8 cellular contexts compared by ENCODE assay signal in genomic region chr6:31836036-31836675, GRCh38. TPM values are rescaled to one million over a fixed set of nuclear protein-coding genes. Genes with fewer than 3 reads are reported as not detected.
A peak's percentile ranks its signal among the peaks of the same experiment; 100 is the strongest.
DNase-seq lines count a peak whose midpoint lies in the region; ATAC-seq and TF ChIP-seq lines count a peak whose summit lies in the region.

No MANE protein-coding gene starts in this region.

- H3K36me3 Mint-ChIP-seq in brain (peaks cover 62% of the 10 kb centered on the region), mesothelial cell of epicardium (peaks cover 29% of the 10 kb centered on the region)

- H3K9me3 ChIP-seq in A673 (ENCODE audit: low read depth, low read length, poor library complexity, severe bottlenecking) (no peaks in the 10 kb centered on the region), HUES48 (ENCODE audit: control insufficient read depth, insufficient read depth, low read length) (no peaks in the 10 kb centered on the region)

- BruUV-seq in A673 (replicated peaks; lab: Mats Ljungman, UMichigan): no TSS peak

- no peaks in the 10 kb centered on the region for H3K27me3 ChIP-seq in A673 (replicated peaks; ENCODE audit: insufficient read depth, low read depth, low read length, poor library complexity)
- no peaks in the 10 kb centered on the region for H3K27me3 ChIP-seq in HUES48 (ENCODE audit: control insufficient read depth, insufficient read depth, low read length)

- H3K4me1 ChIP-seq in A673 (ENCODE audit: insufficient read depth, low read length, poor library complexity, severe bottlenecking) (peaks cover 25% of the 10 kb centered on the region), HUES48 (ENCODE audit: control insufficient read depth, insufficient read depth, low read length) (peaks cover 7% of the 10 kb centered on the region)

- peak overlapping the region; percentile 98 for H3K27ac ChIP-seq in A673 (ENCODE audit: low read depth, low read length, poor library complexity, severe bottlenecking)
- H3K27ac ChIP-seq in HUES48 (ENCODE audit: low read depth, low read length): peak overlapping the region; percentile 98

- intact Hi-C loops in A673 (cut with micrococcal nuclease; ENCODE audit: unreplicated experiment) (no loop called here), sciatic nerve (cut with DNase I) (loop anchor here (10.0 kb wide), 3 partner anchors 111 to 291 kb away; partner anchors contain the start of genes ATP6V1G2, DDAH2, DDX39B and LY6G5C)

- H3K36me3 ChIP-seq in A673 (ENCODE audit: insufficient read depth, low read length, poor library complexity, severe bottlenecking) (peaks cover 53% of the 10 kb centered on the region), HUES48 (ENCODE audit: control insufficient read depth, insufficient read depth, low read length) (peaks cover 54% of the 10 kb centered on the region)

- POLR2A ChIA-PET in A673 (lab: Charles Lee; ENCODE audit: low non-redundant PET): interaction anchor here (0.6 to 0.7 kb wide), 2 partner anchors 13 to 233 kb away, joined by 3 to 10 read pairs; no protein-coding TSS in a partner anchor

- peak overlapping the region; percentile 95 for H3K9ac ChIP-seq in HUES48 (ENCODE audit: low read depth, low read length)

- CTCF ChIA-PET in A673 (lab: Charles Lee): interaction anchor here (0.7 kb wide), 1 partner anchor 103 kb away, joined by 11 read pairs; no protein-coding TSS in a partner anchor

- ATAC-seq in HG02623 (IDR thresholded peaks at IDR 0.05; ENCODE audit: unreplicated experiment) (no peak), sciatic nerve (no peak)

- peak overlapping the region; percentile 74 for H3K4me3 ChIP-seq in A673 (ENCODE audit: low read depth, low read length, poor library complexity, severe bottlenecking)
- H3K4me3 ChIP-seq in HUES48 (ENCODE audit: low read depth, low read length): peak overlapping the region; percentile 91

- no peak for TF ChIP-seq CTCF in A673 (conservative IDR thresholded peaks at IDR 0.05; ENCODE audit: low read depth, low read length)
- TF ChIP-seq CTCF in brain (conservative IDR thresholded peaks at IDR 0.05): no peak
- TF ChIP-seq CTCF in mesothelial cell of epicardium (IDR thresholded peaks at IDR 0.05; ENCODE audit: unreplicated experiment): no peak

- H3K27me3 Mint-ChIP-seq in brain: peaks cover 14% of the 10 kb centered on the region
- H3K27me3 Mint-ChIP-seq in mesothelial cell of epicardium (ENCODE audit: low read depth): no peaks in the 10 kb centered on the region

- DNase-seq in A673 (ENCODE audit: low spot score) (no peak), mesothelial cell of epicardium (ENCODE audit: low spot score in 2 of 2, unreplicated experiment in 2 of 2) (no peak), NCI-H82 (lab: John Stamatoyannopoulos, UW) (no peak), sciatic nerve (ENCODE audit: low spot score) (no peak)
- no peak for DNase-seq in stimulated activated CD4-positive, alpha-beta T cell treated with anti-CD3 and anti-CD28 coated beads, Interleukin-2, amount 100 ng/mL, for 48 hours

- peak overlapping the region; percentile 85 to 100 (median 100) for H3K27ac Mint-ChIP-seq in brain
- peak overlapping the region; percentile 99 for H3K27ac Mint-ChIP-seq in mesothelial cell of epicardium

- H3K9me3 Mint-ChIP-seq in brain: peaks cover 0 to 7% (median 4%) of the 10 kb centered on the region in 5 experiments
- no peaks in the 10 kb centered on the region for H3K9me3 Mint-ChIP-seq in mesothelial cell of epicardium

- H3K4me3 Mint-ChIP-seq in brain (peak overlapping the region; percentile 95 to 98 (median 98)), mesothelial cell of epicardium (peak overlapping the region; percentile 98)

- H3K4me1 Mint-ChIP-seq in brain: peaks cover 56% of the 10 kb centered on the region
- peaks cover 28% of the 10 kb centered on the region for H3K4me1 Mint-ChIP-seq in mesothelial cell of epicardium

RNA-seq across cellular contexts. Expression of gene HSPA1B, which starts 8.6 kb away (rescaled TPM):
- total RNA-seq in A673 (2021): 116 and 131 TPM in 2 replicates
- 248 TPM for polyA plus RNA-seq in brain (ENCODE audit: insufficient read depth, low read depth, low replicate concordance)
- 105 to 109 TPM (median 108 TPM) in 3 replicates for total RNA-seq in mesothelial cell of epicardium
- total RNA-seq in sciatic nerve: 181 TPM

RNA-seq across cellular contexts. Expression of gene HSPA1A, which starts 20.8 kb away (rescaled TPM):
- 113 and 129 TPM in 2 replicates for total RNA-seq in A673 (2021)
- 286 TPM for polyA plus RNA-seq in brain (ENCODE audit: insufficient read depth, low read depth, low replicate concordance)
- 61.3 to 70.1 TPM (median 61.7 TPM) in 3 replicates for total RNA-seq in mesothelial cell of epicardium
- 195 TPM for total RNA-seq in sciatic nerve

RNA-seq across cellular contexts. Expression of gene HSPA1L, which starts 21.1 kb away (rescaled TPM):
- total RNA-seq in A673 (2021) (1.1 and 1.4 TPM in 2 replicates), mesothelial cell of epicardium (1.7 to 2.2 TPM (median 2.1 TPM) in 3 replicates), sciatic nerve (2.8 TPM)
- 7.6 TPM for polyA plus RNA-seq in brain (ENCODE audit: insufficient read depth, low read depth, low replicate concordance)

RNA-seq across cellular contexts. Expression of gene NEU1, which starts 26.5 kb away (rescaled TPM):
- 28.5 and 34.3 TPM in 2 replicates for total RNA-seq in A673 (2021)
- 59.5 TPM for polyA plus RNA-seq in brain (ENCODE audit: insufficient read depth, low read depth, low replicate concordance)
- 23.2 to 24.7 TPM (median 24.4 TPM) in 3 replicates for total RNA-seq in mesothelial cell of epicardium
- 22.1 TPM for total RNA-seq in sciatic nerve

RNA-seq across cellular contexts. Expression of gene LSM2, which starts 29.4 kb away (rescaled TPM):
- total RNA-seq in A673 (2021): 99.8 and 104 TPM in 2 replicates
- 166 TPM for polyA plus RNA-seq in brain (ENCODE audit: insufficient read depth, low read depth, low replicate concordance)
- 55.8 to 58.2 TPM (median 57.0 TPM) in 3 replicates for total RNA-seq in mesothelial cell of epicardium
- total RNA-seq in sciatic nerve: 30.1 TPM
